In the genomic region with DNA sequence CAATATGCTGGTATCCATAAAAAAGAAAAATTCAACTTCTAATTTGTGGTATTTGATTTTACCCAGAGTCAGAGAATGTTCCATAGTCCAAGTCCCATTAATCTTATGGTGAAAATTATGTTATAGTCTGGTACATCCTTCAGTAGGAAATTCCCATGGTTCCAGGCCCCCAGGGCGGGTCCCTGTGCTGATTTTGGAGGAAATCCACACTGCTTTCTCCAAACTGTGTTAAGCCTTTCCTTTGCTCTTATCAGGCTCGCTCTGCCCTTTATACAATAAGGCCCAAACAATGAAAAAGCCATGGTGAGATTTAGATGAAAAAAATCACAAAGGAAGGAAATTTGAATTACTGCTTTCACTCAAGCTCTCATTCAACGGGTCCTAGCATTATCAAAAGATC, we compare ENCODE assay signal across 26 cellular contexts.
"Had no signal": no experiment of that assay in that cellular context is flagged by ENCODE, and none has a peak within 500 bp of the region (broad histone marks: within the 10 kb centered on the region; RNA-seq: fewer than 3 reads in every experiment).

No MANE protein-coding gene starts in this region.

- H3K4me1 ChIP-seq: colonic mucosa had no signal

- DNase-seq: activated B cell treated with CpG ODN at 0.5 μM for 24 hours; activated CD4-positive, alpha-beta T cell treated with anti-CD3 and anti-CD28 coated beads for 48 hours; activated CD4-positive, alpha-beta T cell treated with anti-CD3 and anti-CD28 coated beads, Interleukin-2, amount 50 U/mL, for 1 hour; activated CD4-positive, alpha-beta T cell treated with anti-CD3 and anti-CD28 coated beads, Interleukin-2, amount 50 U/mL, for 48 hours; activated CD8-positive, alpha-beta memory T cell treated with anti-CD3 and anti-CD28 coated beads for 24 hours; activated CD8-positive, alpha-beta T cell treated with anti-CD3 and anti-CD28 coated beads for 36 hours; activated effector memory CD4-positive, alpha-beta T cell treated with Interleukin-2 at 50 U/mL for 16 hours; activated gamma-delta T cell treated with Interleukin-2 at 50 U/mL for 16 hours; activated naive CD4-positive, alpha-beta T cell treated with anti-CD3 and anti-CD28 coated beads, Interleukin-2, amount 50 U/mL, for 16 hours; activated naive CD4-positive, alpha-beta T cell treated with Interleukin-2 at 50 U/mL for 16 hours; activated T-cell treated with anti-CD3 and anti-CD28 coated beads, Interleukin-2, amount 50 U/mL, for 4 hours; amniotic stem cell; anterior cingulate cortex; central memory CD4-positive, alpha-beta T cell; cerebellar nuclear complex; colonic mucosa; effector CD8-positive, alpha-beta T cell; foreskin fibroblast; head of caudate nucleus; T-cell; T-helper 17 cell; T1000; WERI-Rb-1 had no signal

- ATAC-seq: activated CD4-positive, CD25-positive, alpha-beta regulatory T cell treated with anti-CD3 and anti-CD28 coated beads, Interleukin-2, amount 50 U/mL, for 24 hours; activated CD8-positive, alpha-beta T cell treated with anti-CD3 and anti-CD28 coated beads for 36 hours; activated T-cell treated with anti-CD3 and anti-CD28 coated beads, Interleukin-2, amount 50 U/mL, for 4 hours; activated T-helper 17 cell treated with anti-CD3 and anti-CD28 coated beads, Interleukin-2, amount 50 U/mL, for 72 hours; esophagus mucosa; T-cell; T-helper 17 cell had no signal

- H3K4me3 ChIP-seq: colonic mucosa had no signal

- H3K9me3 ChIP-seq: colonic mucosa had no signal

- H3K27ac ChIP-seq: colonic mucosa, WERI-Rb-1 had no signal

- H3K27me3 ChIP-seq: colonic mucosa had no signal

- H3K36me3 ChIP-seq: colonic mucosa, WERI-Rb-1 had no signal
